ENCODE assay signal across 35 cellular contexts in the genomic region with DNA sequence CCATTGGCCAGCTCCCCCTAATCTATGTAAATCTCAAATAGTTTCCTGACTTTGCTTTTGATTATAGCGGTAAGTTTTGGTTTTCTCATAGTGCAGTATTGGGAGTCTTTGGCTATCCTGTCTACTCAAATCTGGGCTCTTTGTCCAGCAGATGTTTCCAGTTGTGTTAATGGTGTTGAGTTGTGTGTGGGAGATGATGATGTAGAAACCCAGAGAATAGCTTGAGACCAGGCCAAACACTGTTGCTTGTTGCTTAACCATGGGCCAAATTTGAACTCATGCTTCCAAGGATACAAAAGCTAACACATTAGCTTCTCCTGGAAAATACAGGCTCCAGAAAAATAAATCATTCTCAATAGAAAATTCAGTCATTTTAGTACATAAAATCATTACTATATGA.
"Had no signal": no experiment of that assay in that cellular context is flagged by ENCODE, and none has a peak within 500 bp of the region (broad histone marks: within the 10 kb centered on the region; RNA-seq: fewer than 3 reads in every experiment).

No MANE protein-coding gene starts in this region.

- H3K9me3 ChIP-seq: Peyer's patch had no signal

- H3K4me1 ChIP-seq: Peyer's patch had no signal

- ATAC-seq: activated CD8-positive, alpha-beta memory T cell treated with anti-CD3 and anti-CD28 coated beads, Interleukin-2, amount 10 ng/mL, durations not matched to agents 7 days and 5 days; activated naive CD8-positive, alpha-beta T cell treated with anti-CD3 and anti-CD28 coated beads, Interleukin-2, amount 50 U/mL, for 24 hours; PC-3 had no signal

- DNase-seq: activated B cell treated with CpG ODN at 0.5 μM for 24 hours; activated CD4-positive, alpha-beta memory T cell treated with anti-CD3 and anti-CD28 coated beads, Interleukin-2, amount 10 ng/mL, durations not matched to agents 7 days and 5 days; activated CD4-positive, alpha-beta T cell treated with anti-CD3 and anti-CD28 coated beads for 48 hours; activated CD4-positive, CD25-positive, alpha-beta regulatory T cell treated with anti-CD3 and anti-CD28 coated beads, Interleukin-2, amount 50 U/mL, for 72 hours; activated CD8-positive, alpha-beta memory T cell treated with anti-CD3 and anti-CD28 coated beads for 24 hours; activated CD8-positive, alpha-beta memory T cell treated with anti-CD3 and anti-CD28 coated beads, Interleukin-2, amount 10 ng/mL, durations not matched to agents 7 days and 5 days; activated CD8-positive, alpha-beta memory T cell treated with anti-CD3 and anti-CD28 coated beads, Interleukin-2, amount 50 U/mL, for 48 hours; activated effector memory CD4-positive, alpha-beta T cell treated with Interleukin-2 at 50 U/mL for 16 hours; activated naive CD4-positive, alpha-beta T cell treated with anti-CD3 and anti-CD28 coated beads, Interleukin-2, amount 10 ng/mL, durations not matched to agents 7 days and 5 days; activated naive CD8-positive, alpha-beta T cell treated with anti-CD3 and anti-CD28 coated beads, Interleukin-2, amount 50 U/mL, for 24 hours; activated T-cell treated with anti-CD3 and anti-CD28 coated beads, Interleukin-2, amount 50 U/mL, for 48 hours; anterior cingulate cortex; brain microvascular endothelial cell; Kasumi-1; KBM-7; MM.1S; MV-4-11; NCI-H1092; NCI-H1436 treated with DMSO at 0.1 percent for 48 hours; NCI-H1694 treated with DMSO at 0.1 percent for 48 hours; NCI-H2029; NCI-H2107; NCI-H2171; NCI-H510A; NCI-H526; NCI-H748 treated with DMSO at 0.1 percent for 48 hours; NK-92 treated with Interleukin-12 subunit alpha and Interleukin-12 subunit beta, amount 100 ng/mL, for 24 hours; PC-3; Peyer's patch; RPMI8226; SW 1271; T-helper 1 cell; T-helper 2 cell; T-helper 9 cell had no signal

- H3K27ac ChIP-seq: brain microvascular endothelial cell, Peyer's patch, VCaP had no signal

- H3K27me3 ChIP-seq: brain microvascular endothelial cell, Peyer's patch had no signal

- H3K4me3 ChIP-seq: Peyer's patch had no signal

- H3K36me3 ChIP-seq: brain microvascular endothelial cell, Peyer's patch had no signal
